Comparison of ENCODE assay signal across 1 cellular context in the genomic region with DNA sequence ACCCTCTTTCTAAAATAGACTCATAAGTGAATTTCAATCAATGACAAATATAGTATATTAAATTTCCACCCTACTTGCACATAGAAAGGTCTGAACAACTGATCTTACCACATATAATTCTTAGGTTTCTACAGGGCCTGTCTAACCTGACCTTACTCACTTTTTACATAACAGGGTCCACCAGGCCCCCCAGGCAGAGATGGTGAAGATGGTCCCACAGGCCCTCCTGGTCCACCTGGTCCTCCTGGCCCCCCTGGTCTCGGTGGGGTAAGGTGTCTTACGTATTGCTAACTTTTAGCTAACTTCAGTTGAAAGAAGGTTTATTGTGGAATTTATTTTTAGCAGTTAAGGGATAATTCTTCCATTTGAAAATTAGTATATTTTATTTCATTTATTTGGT.
TF ChIP-seq lines count a peak whose summit lies in the region.

No MANE protein-coding gene starts in this region.

TF ChIP-seq in SK-N-SH, 30 proteins besides CTCF, POLR2A, EP300 and RAD21 (continued from another document):
- TF ChIP-seq, protein P1, sequence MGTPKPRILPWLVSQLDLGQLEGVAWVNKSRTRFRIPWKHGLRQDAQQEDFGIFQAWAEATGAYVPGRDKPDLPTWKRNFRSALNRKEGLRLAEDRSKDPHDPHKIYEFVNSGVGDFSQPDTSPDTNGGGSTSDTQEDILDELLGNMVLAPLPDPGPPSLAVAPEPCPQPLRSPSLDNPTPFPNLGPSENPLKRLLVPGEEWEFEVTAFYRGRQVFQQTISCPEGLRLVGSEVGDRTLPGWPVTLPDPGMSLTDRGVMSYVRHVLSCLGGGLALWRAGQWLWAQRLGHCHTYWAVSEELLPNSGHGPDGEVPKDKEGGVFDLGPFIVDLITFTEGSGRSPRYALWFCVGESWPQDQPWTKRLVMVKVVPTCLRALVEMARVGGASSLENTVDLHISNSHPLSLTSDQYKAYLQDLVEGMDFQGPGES (IDR thresholded peaks at IDR 0.05; ENCODE audit: low read depth, low read length), result no peak
- no peak for TF ChIP-seq MEF2A (IDR thresholded peaks at IDR 0.05; ENCODE audit: borderline replicate concordance, low read depth)
- no peak for TF ChIP-seq NFIC (IDR thresholded peaks at IDR 0.05; ENCODE audit: borderline replicate concordance)
- no peak for TF ChIP-seq TCF12 (IDR thresholded peaks at IDR 0.05)
